16 cellular contexts compared by ENCODE assay signal in genomic region chr5:119301947-119302346, GRCh38. TPM values are rescaled to one million over a fixed set of nuclear protein-coding genes. Genes with fewer than 3 reads are reported as not detected.
DNase-seq lines count a peak whose midpoint lies in the region; ATAC-seq and TF ChIP-seq lines count a peak whose summit lies in the region.
"Had no signal": no experiment of that assay in that cellular context is flagged by ENCODE, and none has a peak within 500 bp of the region (broad histone marks: within the 10 kb centered on the region; RNA-seq: fewer than 3 reads in every experiment).

No MANE protein-coding gene starts in this region.

- no peak for TF ChIP-seq RAD21 in SK-N-SH (IDR thresholded peaks at IDR 0.05; ENCODE audit: low read length)

- H3K9me3 Mint-ChIP-seq in nephron progenitor cell, result peaks cover 47% of the 10 kb centered on the region

- no peak for TF ChIP-seq EP300 in SK-N-SH (IDR thresholded peaks at IDR 0.05; ENCODE audit: borderline replicate concordance in 1 of 2, low read depth in 1 of 2, low read length in 1 of 2)

- H3K36me3 ChIP-seq in SK-N-SH (replicated peaks in 1 of 2; ENCODE audit: control insufficient read depth in 1 of 2, insufficient read depth in 2 of 2, low read length in 1 of 2) (no peaks in the 10 kb centered on the region), GM23248 (ENCODE audit: low read depth) (no peaks in the 10 kb centered on the region), body of pancreas (replicated peaks in 1 of 2; ENCODE audit: insufficient read depth in 1 of 2, low read depth in 2 of 2) (no peaks in the 10 kb centered on the region), neutrophil (no peaks in the 10 kb centered on the region)
- H3K36me3 ChIP-seq: colonic mucosa, right lobe of liver had no signal

- in situ Hi-C loops in GM23248 (cut with MboI), result no loop called here

- peak overlapping the region in 1 of 2 experiments; percentile 93; a peak in 2 of 4 replicates for H3K27ac ChIP-seq in SK-N-SH (ENCODE audit: low read depth in 2 of 2, low read length in 1 of 2)
- no peak overlapping the region for H3K27ac ChIP-seq in GM23248
- H3K27ac ChIP-seq in body of pancreas, result peak overlapping the region in 3 of 4 donors; percentile 73 to 82 (median 77)
- peak overlapping the region; percentile 90 for H3K27ac ChIP-seq in neutrophil
- H3K27ac ChIP-seq: 22Rv1, colonic mucosa, right lobe of liver had no signal

- no peaks in the 10 kb centered on the region for H4K20me1 ChIP-seq in SK-N-SH (ENCODE audit: insufficient read depth)
- no peaks in the 10 kb centered on the region for H4K20me1 ChIP-seq in GM23248 (ENCODE audit: insufficient read depth)

- H3K4me2 ChIP-seq in SK-N-SH (0 out of 2 replicates have a peak overlapping the region, but pooled peaks have one; percentile 31), GM23248 (ENCODE audit: unreplicated experiment) (peak overlapping the region; percentile 65)

- H3K79me2 ChIP-seq in SK-N-SH (ENCODE audit: insufficient read depth) (peaks cover 48% of the 10 kb centered on the region), GM23248 (ENCODE audit: insufficient read depth) (no peaks in the 10 kb centered on the region)

- H3K27me3 ChIP-seq in SK-N-SH (ENCODE audit: insufficient read depth) (no peaks in the 10 kb centered on the region), GM23248 (replicated peaks; ENCODE audit: insufficient read depth) (no peaks in the 10 kb centered on the region), body of pancreas (no peaks in the 10 kb centered on the region), neutrophil (no peaks in the 10 kb centered on the region)
- H3K27me3 ChIP-seq: colonic mucosa, right lobe of liver had no signal

- TF ChIP-seq POLR2A in body of pancreas (IDR thresholded peaks at IDR 0.05), result no peak

- H3K36me3 Mint-ChIP-seq in nephron progenitor cell (ENCODE audit: low read depth), result peaks cover 39% of the 10 kb centered on the region

- no peak overlapping the region for H3K4me3 Mint-ChIP-seq in nephron progenitor cell

- no peak overlapping the region for H3K27ac Mint-ChIP-seq in nephron progenitor cell

- CTCF ChIA-PET in SK-N-SH (lab: Yijun Ruan, JAX), result interaction anchor here (0.8 to 2.4 kb wide), 3 partner anchors 12 to 314 kb away, joined by 3 to 5 read pairs (median 4); partner anchors contain the start of gene DTWD2

- no peak for ATAC-seq in SK-N-SH treated with all-trans-retinoic acid at 6 μM for 48 hours
- ATAC-seq in body of pancreas, result no peak
- no peak for ATAC-seq in GM18517 (IDR thresholded peaks at IDR 0.05; ENCODE audit: unreplicated experiment)
- no peak for ATAC-seq in GM21367 (IDR thresholded peaks at IDR 0.05; ENCODE audit: unreplicated experiment)
- ATAC-seq: esophagus mucosa, K562 had no signal

- POLR2A ChIA-PET in SK-N-SH (lab: Yijun Ruan, JAX), result no interaction called here

- 0 out of 2 replicates have a peak overlapping the region, but pooled peaks have one; percentile 10 for H3K9ac ChIP-seq in SK-N-SH
- H3K9ac ChIP-seq in GM23248, result no peak overlapping the region

- H2AFZ ChIP-seq in SK-N-SH (ENCODE audit: low read depth) (no peak overlapping the region), GM23248 (no peak overlapping the region)

- peaks cover 16% of the 10 kb centered on the region for H3K4me1 Mint-ChIP-seq in nephron progenitor cell

- H3K27me3 Mint-ChIP-seq in nephron progenitor cell (ENCODE audit: low read depth, poor library complexity), result no peaks in the 10 kb centered on the region

- H3K9me2 ChIP-seq in SK-N-SH, result no peaks in the 10 kb centered on the region
- H3K9me2 ChIP-seq in GM23248 (ENCODE audit: insufficient read depth), result no peaks in the 10 kb centered on the region

- H3K4me1 ChIP-seq in SK-N-SH (ENCODE audit: control insufficient read depth in 1 of 2, insufficient read depth in 2 of 2, low read depth in 1 of 2, low read length in 1 of 2), result peaks cover 16 to 35% of the 10 kb centered on the region in 2 experiments
- H3K4me1 ChIP-seq in GM23248 (ENCODE audit: insufficient read depth), result peaks cover 38% of the 10 kb centered on the region
- peaks cover 44% of the 10 kb centered on the region for H3K4me1 ChIP-seq in body of pancreas
- peaks cover 74 to 76% of the 10 kb centered on the region in 2 experiments for H3K4me1 ChIP-seq in neutrophil (ENCODE audit: control insufficient read depth in 1 of 2, insufficient read depth in 1 of 2, low read depth in 1 of 2, low read length in 1 of 2)
- H3K4me1 ChIP-seq: colonic mucosa, right lobe of liver had no signal

- H3K4me3 ChIP-seq in SK-N-SH (ENCODE audit: low read depth in 2 of 2, low read length in 1 of 2) (no peak overlapping the region), GM23248 (no peak overlapping the region), body of pancreas (no peak overlapping the region), neutrophil (ENCODE audit: low read depth in 1 of 2, low read length in 1 of 2) (peak overlapping the region in 1 of 2 experiments; percentile 31)
- H3K4me3 ChIP-seq: colonic mucosa, K562, right lobe of liver had no signal

- H3F3A ChIP-seq in SK-N-SH (replicated peaks; ENCODE audit: insufficient read depth) (peaks cover 29% of the 10 kb centered on the region), GM23248 (ENCODE audit: insufficient read depth) (peaks cover 34% of the 10 kb centered on the region)

- TF ChIP-seq CTCF in SK-N-SH (IDR thresholded peaks at IDR 0.05) (no peak), body of pancreas (IDR thresholded peaks at IDR 0.05) (no peak), neutrophil (IDR thresholded peaks at IDR 0.05) (no peak), nephron progenitor cell (IDR thresholded peaks at IDR 0.05) (no peak)

- DNase-seq in SK-N-SH (no peak), GM23248 (peak; percentile 40), body of pancreas (no peak), nephron progenitor cell (no peak)
- DNase-seq: activated CD4-positive, alpha-beta T cell treated with anti-CD3 and anti-CD28 coated beads, Interleukin-2, amount 50 U/mL, for 48 hours; activated naive CD4-positive, alpha-beta T cell treated with anti-CD3 and anti-CD28 coated beads, Interleukin-2, amount 50 U/mL, for 16 hours; colonic mucosa; NCI-H446; right lobe of liver had no signal

- H3K9me3 ChIP-seq in SK-N-SH, result no peaks in the 10 kb centered on the region
- no peaks in the 10 kb centered on the region for H3K9me3 ChIP-seq in GM23248 (ENCODE audit: low read depth)
- H3K9me3 ChIP-seq in body of pancreas, result no peaks in the 10 kb centered on the region
- no peaks in the 10 kb centered on the region for H3K9me3 ChIP-seq in neutrophil
- H3K9me3 ChIP-seq: colonic mucosa, right lobe of liver had no signal

- intact Hi-C loops in body of pancreas (cut with DNase I), result no loop called here

TF ChIP-seq in SK-N-SH, 30 proteins besides CTCF, POLR2A, EP300 and RAD21:
- no peak for TF ChIP-seq SIN3A (IDR thresholded peaks at IDR 0.05; ENCODE audit: borderline replicate concordance, low read depth, low read length)
- no peak for TF ChIP-seq MXI1 (IDR thresholded peaks at IDR 0.05; ENCODE audit: low read depth, low read length)
- no peak for TF ChIP-seq RFX5 (IDR thresholded peaks at IDR 0.05; ENCODE audit: low read length)
- no peak for TF ChIP-seq TEAD4 (IDR thresholded peaks at IDR 0.05; ENCODE audit: borderline replicate concordance, insufficient read depth)
- no peak for TF ChIP-seq TAF1 (IDR thresholded peaks at IDR 0.05; ENCODE audit: borderline replicate concordance, low read depth, low read length)

TF ChIP-seq in SK-N-SH treated with all-trans-retinoic acid at 6 μM for 48 hours, 23 proteins besides CTCF, POLR2A, EP300 and RAD21 (continues in another document):
- TF ChIP-seq ZC3H10 (CRISPR knock-in tag; IDR thresholded peaks at IDR 0.05), result no peak
- TF ChIP-seq, protein P1, sequence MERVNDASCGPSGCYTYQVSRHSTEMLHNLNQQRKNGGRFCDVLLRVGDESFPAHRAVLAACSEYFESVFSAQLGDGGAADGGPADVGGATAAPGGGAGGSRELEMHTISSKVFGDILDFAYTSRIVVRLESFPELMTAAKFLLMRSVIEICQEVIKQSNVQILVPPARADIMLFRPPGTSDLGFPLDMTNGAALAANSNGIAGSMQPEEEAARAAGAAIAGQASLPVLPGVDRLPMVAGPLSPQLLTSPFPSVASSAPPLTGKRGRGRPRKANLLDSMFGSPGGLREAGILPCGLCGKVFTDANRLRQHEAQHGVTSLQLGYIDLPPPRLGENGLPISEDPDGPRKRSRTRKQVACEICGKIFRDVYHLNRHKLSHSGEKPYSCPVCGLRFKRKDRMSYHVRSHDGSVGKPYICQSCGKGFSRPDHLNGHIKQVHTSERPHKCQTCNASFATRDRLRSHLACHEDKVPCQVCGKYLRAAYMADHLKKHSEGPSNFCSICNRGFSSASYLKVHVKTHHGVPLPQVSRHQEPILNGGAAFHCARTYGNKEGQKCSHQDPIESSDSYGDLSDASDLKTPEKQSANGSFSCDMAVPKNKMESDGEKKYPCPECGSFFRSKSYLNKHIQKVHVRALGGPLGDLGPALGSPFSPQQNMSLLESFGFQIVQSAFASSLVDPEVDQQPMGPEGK (CRISPR knock-in tag; IDR thresholded peaks at IDR 0.05; ENCODE audit: borderline replicate concordance), result no peak
- no peak for TF ChIP-seq TSHZ2 (CRISPR knock-in tag; IDR thresholded peaks at IDR 0.05)
- TF ChIP-seq SNAI2 (CRISPR knock-in tag; IDR thresholded peaks at IDR 0.05), result no peak

RNA-seq across cellular contexts. Expression of gene TNFAIP8, which starts 53.9 kb away (rescaled TPM):
- 28.3 and 31.3 TPM in 2 replicates for polyA plus RNA-seq in SK-N-SH (2012; rRNA removed)
- polyA plus RNA-seq in SK-N-SH (2012; cell fraction: cytosol; rRNA removed), result 33.8 and 41.5 TPM in 2 replicates
- polyA plus RNA-seq in SK-N-SH (2012; cell fraction: nucleus; rRNA removed), result 11.7 and 15.5 TPM in 2 replicates
- total RNA-seq in GM23248 (2014; rRNA removed; shearing (Covaris generic)), result 9.9 and 14.8 TPM in 2 replicates
- polyA plus RNA-seq in GM23248 (2016; fragmentation: Nextera tagmentation; extraction: Ambion mirVana), result 10.3 and 10.4 TPM in 2 replicates
- 10 to 100 TPM; 15.8 to 32.3 TPM for total RNA-seq in body of pancreas
